Comparison of ENCODE assay signal across 33 cellular contexts in genomic region chr1:214460304-214460916, GRCh38.
DNase-seq lines count a peak whose midpoint lies in the region; TF ChIP-seq lines count a peak whose summit lies in the region.
"Had no signal": no experiment of that assay in that cellular context is flagged by ENCODE, and none has a peak within 500 bp of the region (broad histone marks: within the 10 kb centered on the region; RNA-seq: fewer than 3 reads in every experiment).

No MANE protein-coding gene starts in this region.

- no peaks in the 10 kb centered on the region for H3K9me3 ChIP-seq in breast epithelium
- H3K9me3 ChIP-seq in mesodermal cell (ENCODE audit: control insufficient read depth, low read length) = no peaks in the 10 kb centered on the region
- H3K9me3 ChIP-seq in adrenal gland (replicated peaks in 1 of 3) = no peaks in the 10 kb centered on the region
- no peaks in the 10 kb centered on the region for H3K9me3 ChIP-seq in Karpas-422 (ENCODE audit: low read length)
- H3K9me3 ChIP-seq: ovary, upper lobe of right lung had no signal

- no peaks in the 10 kb centered on the region for H3K79me2 ChIP-seq in Karpas-422 (ENCODE audit: low read length)

- H3K4me3 ChIP-seq in breast epithelium (no peak overlapping the region), mesodermal cell (ENCODE audit: extremely low read depth, insufficient read depth, low read length, poor library complexity, severe bottlenecking) (no peak overlapping the region), foreskin fibroblast (ENCODE audit: low read depth in 1 of 2, low read length in 2 of 2) (no peak overlapping the region), adrenal gland (no peak overlapping the region), Karpas-422 (ENCODE audit: low read length) (no peak overlapping the region)
- H3K4me3 ChIP-seq: GM23248, ovary, PC-9, skin epidermis, upper lobe of right lung had no signal

- H3K4me1 Mint-ChIP-seq in MCF 10A (ENCODE audit: insufficient read depth, unreplicated experiment) = peaks cover 52% of the 10 kb centered on the region
- peaks cover 22% of the 10 kb centered on the region for H3K4me1 Mint-ChIP-seq in endothelial cell (ENCODE audit: unreplicated experiment)
- H3K4me1 Mint-ChIP-seq: activated naive CD4-positive, alpha-beta T cell treated with anti-CD3 and anti-CD28 coated beads, Interleukin-2, amount 10 ng/mL, durations not matched to agents 7 days and 5 days; stimulated activated naive B cell treated with anti-CD40 and anti-IgM and Interleukin-4, amounts not matched to agents 10 μg/mL and 1 μg/mL and 100 μg/mL, for 72 hours had no signal

- H3K27me3 Mint-ChIP-seq in MCF 10A (ENCODE audit: insufficient read depth, unreplicated experiment) = no peaks in the 10 kb centered on the region
- H3K27me3 Mint-ChIP-seq in endothelial cell (ENCODE audit: unreplicated experiment) = peaks cover 3% of the 10 kb centered on the region
- H3K27me3 Mint-ChIP-seq: activated CD8-positive, alpha-beta T cell treated with anti-CD3 and anti-CD28 coated beads for 36 hours had no signal

- peaks cover 65% of the 10 kb centered on the region for H3K36me3 Mint-ChIP-seq in MCF 10A (ENCODE audit: insufficient read depth, unreplicated experiment)
- H3K36me3 Mint-ChIP-seq in endothelial cell (ENCODE audit: low read depth, unreplicated experiment) = peaks cover 5% of the 10 kb centered on the region
- H3K36me3 Mint-ChIP-seq: activated naive CD4-positive, alpha-beta T cell treated with anti-CD3 and anti-CD28 coated beads, Interleukin-2, amount 10 ng/mL, durations not matched to agents 7 days and 5 days; CD14-positive monocyte; naive thymus-derived CD4-positive, alpha-beta T cell; stimulated activated naive B cell treated with anti-CD40 and anti-IgM and Interleukin-4, amounts not matched to agents 10 μg/mL and 1 μg/mL and 100 μg/mL, for 72 hours had no signal

- WGBS in mesodermal cell (ENCODE audit: insufficient coverage in 2 of 2), 2 experiments = 83 to 97% methylated on average over 1 to 2 of the region's 2 CpGs
- WGBS in adrenal gland, 4 donors = 46 to 93% (median 59%) methylated on average over 2 of the region's 2 CpGs

- no peaks in the 10 kb centered on the region for H3K9me2 ChIP-seq in Karpas-422 (replicated peaks; ENCODE audit: insufficient read depth, low read length)

- H3K4me3 Mint-ChIP-seq in MCF 10A (ENCODE audit: unreplicated experiment) = no peak overlapping the region
- H3K4me3 Mint-ChIP-seq in endothelial cell (ENCODE audit: unreplicated experiment) = peak overlapping the region; percentile 56
- H3K4me3 Mint-ChIP-seq: activated CD8-positive, alpha-beta T cell treated with anti-CD3 and anti-CD28 coated beads for 36 hours; activated naive CD4-positive, alpha-beta T cell treated with anti-CD3 and anti-CD28 coated beads, Interleukin-2, amount 10 ng/mL, durations not matched to agents 7 days and 5 days; activated T-helper 1 cell treated with anti-CD3 and anti-CD28 coated beads, Interleukin-12 subunit alpha, Interleukin-12 subunit beta, Interleukin-2, Interleukin-4 antibody, amounts not matched to agents 30 ng/mL and 10 ng/mL and 1 ng/mL, durations not matched to agents 14 hours and 24 hours and 36 hours; CD14-positive monocyte; naive thymus-derived CD4-positive, alpha-beta T cell; stimulated activated naive B cell treated with anti-CD40 and anti-IgM and Interleukin-4, amounts not matched to agents 10 μg/mL and 1 μg/mL and 100 μg/mL, for 72 hours; T-helper 1 cell treated with Interleukin-12 subunit alpha and Interleukin-12 subunit beta and Interleukin-4 antibody, amounts not matched to agents 30 μg/mL and 1 μg/mL, for 36 hours had no signal

- POLR2A ChIA-PET in MCF 10A (lab: Yijun Ruan, JAX) = interaction anchor here (0.7 to 30.6 kb wide), 9 partner anchors 9 to 124 kb away, joined by 3 to 881 read pairs (median 6); partner anchors contain the start of gene PTPN14

- H3K27me3 ChIP-seq in breast epithelium (no peaks in the 10 kb centered on the region), adrenal gland (no peaks in the 10 kb centered on the region), Karpas-422 (ENCODE audit: low read length) (no peaks in the 10 kb centered on the region)
- H3K27me3 ChIP-seq: ovary, upper lobe of right lung had no signal

- H3K9me3 Mint-ChIP-seq in MCF 10A (ENCODE audit: unreplicated experiment) = no peaks in the 10 kb centered on the region
- H3K9me3 Mint-ChIP-seq in endothelial cell (ENCODE audit: unreplicated experiment) = no peaks in the 10 kb centered on the region
- H3K9me3 Mint-ChIP-seq: activated CD8-positive, alpha-beta T cell treated with anti-CD3 and anti-CD28 coated beads for 36 hours; activated naive CD4-positive, alpha-beta T cell treated with anti-CD3 and anti-CD28 coated beads, Interleukin-2, amount 10 ng/mL, durations not matched to agents 7 days and 5 days; naive thymus-derived CD4-positive, alpha-beta T cell; T-helper 1 cell treated with Interleukin-12 subunit alpha and Interleukin-12 subunit beta and Interleukin-4 antibody, amounts not matched to agents 30 μg/mL and 1 μg/mL, for 36 hours had no signal

- H3K36me3 ChIP-seq in breast epithelium (no peaks in the 10 kb centered on the region), mesodermal cell (ENCODE audit: control insufficient read depth, insufficient read depth, low read length) (peaks cover 22% of the 10 kb centered on the region), adrenal gland (replicated peaks in 1 of 2) (no peaks in the 10 kb centered on the region), Karpas-422 (ENCODE audit: insufficient read depth, low read length) (no peaks in the 10 kb centered on the region)
- H3K36me3 ChIP-seq: ovary, upper lobe of right lung had no signal

- H3K4me2 ChIP-seq in Karpas-422 (ENCODE audit: low read depth, low read length, poor library complexity, severe bottlenecking) = no peak overlapping the region
- H3K4me2 ChIP-seq: PC-9 had no signal

- H3K4me1 ChIP-seq in breast epithelium = no peaks in the 10 kb centered on the region
- peaks cover 36% of the 10 kb centered on the region for H3K4me1 ChIP-seq in mesodermal cell (ENCODE audit: control insufficient read depth, insufficient read depth, low read length, poor library complexity, severe bottlenecking)
- peaks cover 0 to 6% of the 10 kb centered on the region in 2 donors for H3K4me1 ChIP-seq in adrenal gland (replicated peaks in 1 of 2)
- peaks cover 34% of the 10 kb centered on the region for H3K4me1 ChIP-seq in Karpas-422 (ENCODE audit: low read length)
- H3K4me1 ChIP-seq: upper lobe of right lung had no signal

- H3K9ac ChIP-seq in Karpas-422 (ENCODE audit: low read length) = no peak overlapping the region
- H3K9ac ChIP-seq: GM23248 had no signal

- peak overlapping the region in 1 of 2 donors; percentile 36 for H3K27ac ChIP-seq in breast epithelium
- H3K27ac ChIP-seq in mesodermal cell (ENCODE audit: low read depth, low read length, severe bottlenecking) = peak overlapping the region; percentile 51
- H3K27ac ChIP-seq in adrenal gland = no peak overlapping the region
- no peak overlapping the region for H3K27ac ChIP-seq in Karpas-422 (ENCODE audit: low read length)
- H3K27ac ChIP-seq: GM23248, HL-60, ovary, PC-9, skin epidermis, upper lobe of right lung had no signal

- no TSS peak for BruUV-seq in MCF 10A (replicated peaks; lab: Mats Ljungman, UMichigan)

- H3K27ac Mint-ChIP-seq in MCF 10A (ENCODE audit: low read depth, unreplicated experiment) (peak overlapping the region; percentile 30), endothelial cell (ENCODE audit: unreplicated experiment) (peak overlapping the region; percentile 94)
- H3K27ac Mint-ChIP-seq: activated CD8-positive, alpha-beta T cell treated with anti-CD3 and anti-CD28 coated beads for 36 hours; activated naive CD4-positive, alpha-beta T cell treated with anti-CD3 and anti-CD28 coated beads, Interleukin-2, amount 10 ng/mL, durations not matched to agents 7 days and 5 days; activated T-helper 1 cell treated with anti-CD3 and anti-CD28 coated beads, Interleukin-12 subunit alpha, Interleukin-12 subunit beta, Interleukin-2, Interleukin-4 antibody, amounts not matched to agents 30 ng/mL and 10 ng/mL and 1 ng/mL, durations not matched to agents 14 hours and 24 hours and 36 hours; CD14-positive monocyte; naive thymus-derived CD4-positive, alpha-beta T cell; stimulated activated naive B cell treated with anti-CD40 and anti-IgM and Interleukin-4, amounts not matched to agents 10 μg/mL and 1 μg/mL and 100 μg/mL, for 72 hours; T-helper 1 cell treated with Interleukin-12 subunit alpha and Interleukin-12 subunit beta and Interleukin-4 antibody, amounts not matched to agents 30 μg/mL and 1 μg/mL, for 36 hours had no signal

- TF ChIP-seq POLR2A in breast epithelium (IDR thresholded peaks at IDR 0.05) (no peak), adrenal gland (IDR thresholded peaks at IDR 0.05) (no peak)

- no peak overlapping the region for H2AFZ ChIP-seq in Karpas-422 (ENCODE audit: low read length)
- H2AFZ ChIP-seq: GM23248, PC-9 had no signal

- DNase-seq in MCF 10A (ENCODE audit: unreplicated experiment) = no peak
- DNase-seq in breast epithelium (ENCODE audit: low spot score in 2 of 2) = no peak
- DNase-seq in endothelial cell (ENCODE audit: low spot score) = peak; percentile 24
- DNase-seq in foreskin fibroblast = no peak
- DNase-seq in effector CD8-positive, alpha-beta T cell (lab: John Stamatoyannopoulos, UW) = no peak
- no peak for DNase-seq in adrenal gland
- no peak for DNase-seq in Karpas-422
- DNase-seq: 8988T; activated CD4-positive, alpha-beta T cell treated with anti-CD3 and anti-CD28 coated beads for 1 hour; activated CD8-positive, alpha-beta memory T cell treated with anti-CD3 and anti-CD28 coated beads, Interleukin-2, amount 50 U/mL, for 48 hours; activated CD8-positive, alpha-beta T cell treated with anti-CD3 and anti-CD28 coated beads for 36 hours; activated naive CD4-positive, alpha-beta T cell treated with anti-CD3 and anti-CD28 coated beads, Interleukin-2, amount 10 ng/mL, durations not matched to agents 7 days and 5 days; amniotic stem cell; effector CD4-positive, alpha-beta T cell; GM23248; head of caudate nucleus; kidney; naive thymus-derived CD4-positive, alpha-beta T cell; NCI-H2107; NCI-H345; NCI-H69; ovary; PC-9; retina; Right ventricle myocardium superior; stimulated activated naive B cell treated with anti-CD40 and anti-IgM and Interleukin-4, amounts not matched to agents 10 μg/mL and 1 μg/mL and 100 μg/mL, for 72 hours; upper lobe of right lung had no signal

- intact Hi-C loops in MCF 10A (cut with micrococcal nuclease) = no loop called here
- intact Hi-C loops in breast epithelium (cut with DNase I; ENCODE audit: low total_unique reads) = no loop called here
- intact Hi-C loops in adrenal gland (cut with DNase I) = no loop called here

- no peaks in the 10 kb centered on the region for H4K20me1 ChIP-seq in Karpas-422 (ENCODE audit: insufficient read depth, low read depth, low read length)

- no peak for TF ChIP-seq CTCF in MCF 10A (IDR thresholded peaks at IDR 0.05; ENCODE audit: unreplicated experiment)
- TF ChIP-seq CTCF in breast epithelium (IDR thresholded peaks at IDR 0.05) = no peak
- TF ChIP-seq CTCF in endothelial cell (IDR thresholded peaks at IDR 0.05; ENCODE audit: unreplicated experiment) = no peak
- no peak for TF ChIP-seq CTCF in foreskin fibroblast (IDR thresholded peaks at IDR 0.05; ENCODE audit: low read depth, low read length)
- TF ChIP-seq CTCF in adrenal gland (IDR thresholded peaks at IDR 0.05) = no peak

- CTCF ChIA-PET in MCF 10A (lab: Yijun Ruan, JAX) = interaction anchor here (0.6 to 1.1 kb wide), 4 partner anchors 12 to 136 kb away, joined by 3 to 4 read pairs (median 3); no protein-coding TSS in a partner anchor
